In the genomic region with DNA sequence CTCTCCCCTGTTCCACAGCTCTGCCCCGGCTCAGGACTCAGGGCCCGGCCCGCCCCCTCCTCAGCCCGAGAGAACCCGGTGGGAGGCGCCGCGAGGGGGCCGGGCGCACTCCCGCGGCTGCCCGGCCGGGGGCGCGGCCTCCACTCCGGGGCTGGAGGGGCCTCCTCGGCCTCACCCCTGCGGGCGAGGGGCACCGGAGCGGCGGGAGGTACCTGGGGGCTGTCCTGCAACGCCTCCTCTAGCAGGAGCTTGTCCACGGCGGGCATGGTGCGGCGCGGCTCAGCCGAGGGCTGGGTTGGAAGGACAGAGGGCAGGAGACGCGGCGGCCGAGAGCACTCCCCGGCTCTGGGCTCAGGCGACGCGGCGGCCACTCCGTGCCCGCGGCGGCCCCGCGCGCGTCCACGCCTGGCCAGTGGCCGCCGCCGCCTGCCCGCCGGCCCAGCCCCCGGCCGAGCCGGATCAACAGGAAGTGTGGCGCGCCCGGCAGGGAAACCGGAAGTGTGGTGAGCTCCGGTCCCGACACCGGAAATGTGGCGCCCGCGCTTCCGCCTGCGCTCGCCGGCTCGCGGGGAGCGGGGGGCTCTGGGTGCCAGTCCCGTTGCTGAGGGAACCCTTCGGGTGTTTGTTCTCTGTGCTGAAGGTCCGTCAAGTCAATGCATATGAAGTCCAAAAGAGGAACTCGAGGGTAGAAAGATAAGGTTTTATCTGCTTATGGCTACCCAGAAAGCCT, we compare ENCODE assay signal across 8 cellular contexts. TPM values are rescaled to one million over a fixed set of nuclear protein-coding genes. Genes with fewer than 3 reads are reported as not detected.
DNase-seq lines count a peak whose midpoint lies in the region; ATAC-seq, FAIRE-seq and TF ChIP-seq lines count a peak whose summit lies in the region.

A gene with protein sequence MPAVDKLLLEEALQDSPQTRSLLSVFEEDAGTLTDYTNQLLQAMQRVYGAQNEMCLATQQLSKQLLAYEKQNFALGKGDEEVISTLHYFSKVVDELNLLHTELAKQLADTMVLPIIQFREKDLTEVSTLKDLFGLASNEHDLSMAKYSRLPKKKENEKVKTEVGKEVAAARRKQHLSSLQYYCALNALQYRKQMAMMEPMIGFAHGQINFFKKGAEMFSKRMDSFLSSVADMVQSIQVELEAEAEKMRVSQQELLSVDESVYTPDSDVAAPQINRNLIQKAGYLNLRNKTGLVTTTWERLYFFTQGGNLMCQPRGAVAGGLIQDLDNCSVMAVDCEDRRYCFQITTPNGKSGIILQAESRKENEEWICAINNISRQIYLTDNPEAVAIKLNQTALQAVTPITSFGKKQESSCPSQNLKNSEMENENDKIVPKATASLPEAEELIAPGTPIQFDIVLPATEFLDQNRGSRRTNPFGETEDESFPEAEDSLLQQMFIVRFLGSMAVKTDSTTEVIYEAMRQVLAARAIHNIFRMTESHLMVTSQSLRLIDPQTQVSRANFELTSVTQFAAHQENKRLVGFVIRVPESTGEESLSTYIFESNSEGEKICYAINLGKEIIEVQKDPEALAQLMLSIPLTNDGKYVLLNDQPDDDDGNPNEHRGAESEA (minus strand): TSS at position 428 of the 730 bp plus-strand sequence. CDS start 162 bp downstream, at position 266.

- H3K27me3 ChIP-seq in WERI-Rb-1 (ENCODE audit: insufficient read depth, low read depth, severe bottlenecking) (no peaks in the 10 kb centered on the region), breast epithelium (no peaks in the 10 kb centered on the region)

- peak; percentile 96 for ATAC-seq in A549
- ATAC-seq in GM18858 (IDR thresholded peaks at IDR 0.05; ENCODE audit: unreplicated experiment): peak; percentile 63
- peak; percentile 77 for ATAC-seq in HG03103 (IDR thresholded peaks at IDR 0.05; ENCODE audit: low read depth, unreplicated experiment)

- no peaks in the 10 kb centered on the region for H3K9me3 ChIP-seq in A549
- H3K9me3 ChIP-seq in WERI-Rb-1 (ENCODE audit: severe bottlenecking): no peaks in the 10 kb centered on the region
- H3K9me3 ChIP-seq in breast epithelium: no peaks in the 10 kb centered on the region
- H3K9me3 ChIP-seq in iPS-18c (ENCODE audit: control insufficient read depth, insufficient read depth, low read length): no peaks in the 10 kb centered on the region

- TF ChIP-seq CTCF in A549 (IDR thresholded peaks at IDR 0.05) (peak; percentile 35; the same call in 1 of the 3 replicates), WERI-Rb-1 (IDR thresholded peaks at IDR 0.05; ENCODE audit: low read depth, low read length) (peak; percentile 33; the same call in 1 of the 2 replicates), breast epithelium (IDR thresholded peaks at IDR 0.05) (peak in 1 of 3 donors; percentile 37)

- TF ChIP-seq EP300 in A549 (IDR thresholded peaks at IDR 0.05): no peak

- POLR2A ChIA-PET in A549 (lab: Yijun Ruan, JAX): interaction anchor here (0.5 to 2.9 kb wide), 19 partner anchors 16 to 879 kb away, joined by 3 to 21 read pairs (median 4); a partner anchor contains a TSS

- WGBS in A549 (ENCODE audit: missing lambda C conversion rate): under 1% methylated on average over 7 of the region's 77 CpGs

- CTCF ChIA-PET in A549 (lab: Yijun Ruan, JAX): interaction anchor here (0.5 to 6.4 kb wide), 20 partner anchors 13 to 626 kb away, joined by 3 to 49 read pairs (median 4); a partner anchor contains a TSS

- H3K4me3 ChIP-seq in A549 (peak within 1 kb of the TSS; percentile 82), WERI-Rb-1 (ENCODE audit: low read depth, low read length) (peak within 1 kb of the TSS; percentile 70), breast epithelium (peak within 1 kb of the TSS; percentile 87 to 97 (median 91)), iPS-18c (ENCODE audit: insufficient read depth, low read depth, low read length) (peak within 1 kb of the TSS; percentile 78), skin epidermis (peak within 1 kb of the TSS; percentile 63 to 95 (median 82))

- no peak for FAIRE-seq in A549 (lab: Jason Lieb, UNC)

- H3K4me1 ChIP-seq in A549 (peaks cover 14% of the 10 kb centered on the region; the same call in 2 of the 3 replicates), breast epithelium (peaks cover 0 to 14% of the 10 kb centered on the region in 2 donors)

- peak; percentile 91 to 97 for DNase-seq in A549 (ENCODE audit: low read depth in 1 of 2, low spot score in 1 of 2)
- peak; percentile 86 for DNase-seq in NCI-H2196 (lab: John Stamatoyannopoulos, UW; ENCODE audit: unreplicated experiment)
- peak; percentile 93 for DNase-seq in WERI-Rb-1
- peak; percentile 80 to 84 for DNase-seq in breast epithelium (ENCODE audit: low spot score in 2 of 2)

- intact Hi-C loops in breast epithelium (cut with DNase I; ENCODE audit: low total_unique reads): no loop called here

- peak in 1 of 2 experiments; percentile 45; a peak in 1 of 5 replicates for TF ChIP-seq RAD21 in A549 (conservative IDR thresholded peaks at IDR 0.05 in 1 of 2, IDR thresholded peaks at IDR 0.05 in 1 of 2)

- peak within 1 kb of the TSS; percentile 82 for H3K4me2 ChIP-seq in A549

- H3K36me3 ChIP-seq in WERI-Rb-1 (no peaks in the 10 kb centered on the region), breast epithelium (no peaks in the 10 kb centered on the region)

- peak; percentile 82 for TF ChIP-seq POLR2A in A549 (IDR thresholded peaks at IDR 0.05; ENCODE audit: low read length)
- TF ChIP-seq POLR2A in breast epithelium (IDR thresholded peaks at IDR 0.05): peak; percentile 38

- H3K27ac ChIP-seq in A549 (peak within 1 kb of the TSS; percentile 88 to 97), WERI-Rb-1 (peak within 1 kb of the TSS; percentile 94), breast epithelium (peak within 1 kb of the TSS; percentile 95 to 96), skin epidermis (peak within 1 kb of the TSS; percentile 83 to 99 (median 96))

TF ChIP-seq in A549, 52 proteins besides CTCF, POLR2A, EP300 and RAD21:
- no peak for TF ChIP-seq FOSB (CRISPR knock-in tag; IDR thresholded peaks at IDR 0.05)
- peak; percentile 69 for TF ChIP-seq PHF8 (IDR thresholded peaks at IDR 0.05; ENCODE audit: borderline replicate concordance, low read depth)
- 0 out of 2 replicates have a peak, but pooled peaks have one; percentile 49 for TF ChIP-seq TP53 (CRISPR knock-in tag; IDR thresholded peaks at IDR 0.05)
- TF ChIP-seq, protein P1, sequence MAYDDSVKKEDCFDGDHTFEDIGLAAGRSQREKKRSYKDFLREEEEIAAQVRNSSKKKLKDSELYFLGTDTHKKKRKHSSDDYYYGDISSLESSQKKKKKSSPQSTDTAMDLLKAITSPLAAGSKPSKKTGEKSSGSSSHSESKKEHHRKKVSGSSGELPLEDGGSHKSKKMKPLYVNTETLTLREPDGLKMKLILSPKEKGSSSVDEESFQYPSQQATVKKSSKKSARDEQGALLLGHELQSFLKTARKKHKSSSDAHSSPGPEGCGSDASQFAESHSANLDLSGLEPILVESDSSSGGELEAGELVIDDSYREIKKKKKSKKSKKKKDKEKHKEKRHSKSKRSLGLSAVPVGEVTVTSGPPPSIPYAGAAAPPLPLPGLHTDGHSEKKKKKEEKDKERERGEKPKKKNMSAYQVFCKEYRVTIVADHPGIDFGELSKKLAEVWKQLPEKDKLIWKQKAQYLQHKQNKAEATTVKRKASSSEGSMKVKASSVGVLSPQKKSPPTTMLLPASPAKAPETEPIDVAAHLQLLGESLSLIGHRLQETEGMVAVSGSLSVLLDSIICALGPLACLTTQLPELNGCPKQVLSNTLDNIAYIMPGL (CRISPR knock-in tag; IDR thresholded peaks at IDR 0.05; ENCODE audit: borderline replicate concordance): no peak
- TF ChIP-seq CEBPB (IDR thresholded peaks at IDR 0.05): no peak
- peak; percentile 70 to 94; a peak in 4 of 5 replicates for TF ChIP-seq JUN (IDR thresholded peaks at IDR 0.05)
- TF ChIP-seq SMC3 (IDR thresholded peaks at IDR 0.05): peak; percentile 44; the same call in 2 of the 3 replicates
- TF ChIP-seq, protein P2, sequence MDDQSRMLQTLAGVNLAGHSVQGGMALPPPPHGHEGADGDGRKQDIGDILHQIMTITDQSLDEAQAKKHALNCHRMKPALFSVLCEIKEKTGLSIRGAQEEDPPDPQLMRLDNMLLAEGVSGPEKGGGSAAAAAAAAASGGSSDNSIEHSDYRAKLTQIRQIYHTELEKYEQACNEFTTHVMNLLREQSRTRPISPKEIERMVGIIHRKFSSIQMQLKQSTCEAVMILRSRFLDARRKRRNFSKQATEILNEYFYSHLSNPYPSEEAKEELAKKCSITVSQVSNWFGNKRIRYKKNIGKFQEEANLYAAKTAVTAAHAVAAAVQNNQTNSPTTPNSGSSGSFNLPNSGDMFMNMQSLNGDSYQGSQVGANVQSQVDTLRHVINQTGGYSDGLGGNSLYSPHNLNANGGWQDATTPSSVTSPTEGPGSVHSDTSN (IDR thresholded peaks at IDR 0.05): 0 out of 2 replicates have a peak, but pooled peaks have one; percentile 15
- TF ChIP-seq, protein P3, sequence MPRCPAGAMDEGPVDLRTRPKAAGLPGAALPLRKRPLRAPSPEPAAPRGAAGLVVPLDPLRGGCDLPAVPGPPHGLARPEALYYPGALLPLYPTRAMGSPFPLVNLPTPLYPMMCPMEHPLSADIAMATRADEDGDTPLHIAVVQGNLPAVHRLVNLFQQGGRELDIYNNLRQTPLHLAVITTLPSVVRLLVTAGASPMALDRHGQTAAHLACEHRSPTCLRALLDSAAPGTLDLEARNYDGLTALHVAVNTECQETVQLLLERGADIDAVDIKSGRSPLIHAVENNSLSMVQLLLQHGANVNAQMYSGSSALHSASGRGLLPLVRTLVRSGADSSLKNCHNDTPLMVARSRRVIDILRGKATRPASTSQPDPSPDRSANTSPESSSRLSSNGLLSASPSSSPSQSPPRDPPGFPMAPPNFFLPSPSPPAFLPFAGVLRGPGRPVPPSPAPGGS (IDR thresholded peaks at IDR 0.05): peak; percentile 93
- TF ChIP-seq, protein P4, sequence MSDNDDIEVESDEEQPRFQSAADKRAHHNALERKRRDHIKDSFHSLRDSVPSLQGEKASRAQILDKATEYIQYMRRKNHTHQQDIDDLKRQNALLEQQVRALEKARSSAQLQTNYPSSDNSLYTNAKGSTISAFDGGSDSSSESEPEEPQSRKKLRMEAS (IDR thresholded peaks at IDR 0.05): peak; percentile 75
TF ChIP-seq in A549: peak in this region for 7.

RNA-seq across cellular contexts. Expression of the gene that starts here (rescaled TPM):
- polyA plus RNA-seq in A549 (2011; rRNA removed) (48.1 and 62.6 TPM in 2 replicates), A549 (2017; fragmentation: RNase III; extraction: RNeasy Plus Mini Kit Qiagen cat#74134 plus additional on column Dnase treatment) (21.7 to 25.8 TPM (median 24.1 TPM) in 3 replicates)
- polyA plus RNA-seq in A549 (2012; cell fraction: cytosol; rRNA removed): 19.2 and 22.1 TPM in 2 replicates
- polyA plus RNA-seq in A549 (2012; cell fraction: nucleus; rRNA removed): 15.7 and 23.0 TPM in 2 replicates
- polyA minus RNA-seq in A549 (2011; rRNA and poly(A)+ RNA removed): 34.5 and 37.0 TPM in 2 replicates
- 100 to 1,000 TPM in 1 of 3 donors, 10 to 100 TPM in 2; 73.0 to 130 (median 89.1) TPM for total RNA-seq in breast epithelium

Comparison
In these comparisons a context has a peak if more than half of its experiments do, and no peak if none do; other contexts are left out.
1. Peak in every context shown above with its lines: DNase-seq, ATAC-seq, H3K4me3 ChIP-seq and H3K27ac ChIP-seq.